1 cellular context compared by ENCODE assay signal in the genomic region with DNA sequence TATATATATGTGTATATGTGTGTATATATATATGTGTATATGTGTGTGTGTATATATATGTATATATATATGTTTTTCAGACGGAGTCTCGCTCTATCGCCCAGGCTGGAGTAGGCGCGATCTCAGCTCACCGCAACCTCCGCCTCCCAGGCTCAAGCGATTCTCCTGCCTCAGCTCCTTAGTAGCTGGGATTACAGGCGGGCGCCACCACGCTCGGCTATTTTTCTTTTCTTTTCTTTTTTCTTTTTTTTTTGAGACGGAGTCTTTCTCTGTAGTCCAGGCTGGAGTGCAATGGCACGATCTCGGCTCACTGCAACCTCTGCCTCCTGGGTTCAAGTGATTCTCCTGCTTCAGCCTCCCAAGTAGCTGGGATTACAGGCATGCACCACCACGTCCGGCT.
TF ChIP-seq lines count a peak whose summit lies in the region.

No MANE protein-coding gene starts in this region.

TF ChIP-seq in GM12878, 131 proteins besides CTCF, POLR2A, EP300 and RAD21:
- peak; percentile 99 for TF ChIP-seq MLLT1 (IDR thresholded peaks at IDR 0.05)
